ENCODE assay signal across 1 cellular context in genomic region chr7:4815609-4816418, GRCh38.
TF ChIP-seq lines count a peak whose summit lies in the region.

No MANE protein-coding gene starts in this region.

TF ChIP-seq in HepG2, 621 proteins besides CTCF, POLR2A, EP300 and RAD21:
- TF ChIP-seq, protein P1, sequence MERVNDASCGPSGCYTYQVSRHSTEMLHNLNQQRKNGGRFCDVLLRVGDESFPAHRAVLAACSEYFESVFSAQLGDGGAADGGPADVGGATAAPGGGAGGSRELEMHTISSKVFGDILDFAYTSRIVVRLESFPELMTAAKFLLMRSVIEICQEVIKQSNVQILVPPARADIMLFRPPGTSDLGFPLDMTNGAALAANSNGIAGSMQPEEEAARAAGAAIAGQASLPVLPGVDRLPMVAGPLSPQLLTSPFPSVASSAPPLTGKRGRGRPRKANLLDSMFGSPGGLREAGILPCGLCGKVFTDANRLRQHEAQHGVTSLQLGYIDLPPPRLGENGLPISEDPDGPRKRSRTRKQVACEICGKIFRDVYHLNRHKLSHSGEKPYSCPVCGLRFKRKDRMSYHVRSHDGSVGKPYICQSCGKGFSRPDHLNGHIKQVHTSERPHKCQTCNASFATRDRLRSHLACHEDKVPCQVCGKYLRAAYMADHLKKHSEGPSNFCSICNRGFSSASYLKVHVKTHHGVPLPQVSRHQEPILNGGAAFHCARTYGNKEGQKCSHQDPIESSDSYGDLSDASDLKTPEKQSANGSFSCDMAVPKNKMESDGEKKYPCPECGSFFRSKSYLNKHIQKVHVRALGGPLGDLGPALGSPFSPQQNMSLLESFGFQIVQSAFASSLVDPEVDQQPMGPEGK (CRISPR knock-in tag; IDR thresholded peaks at IDR 0.05): peak; percentile 74
- TF ChIP-seq ATF7-NPFF (CRISPR knock-in tag; IDR thresholded peaks at IDR 0.05; ENCODE audit: low read depth) (no peak), ZNF160 (CRISPR knock-in tag; IDR thresholded peaks at IDR 0.05) (no peak), HNF4A (CRISPR knock-in tag; IDR thresholded peaks at IDR 0.05) (peak; percentile 55), PITX1 (CRISPR knock-in tag; IDR thresholded peaks at IDR 0.05) (0 out of 2 replicates have a peak, but pooled peaks have one; percentile 29), ZNF687 (CRISPR knock-in tag; IDR thresholded peaks at IDR 0.05) (0 out of 2 replicates have a peak, but pooled peaks have one; percentile 20), THYN1 (CRISPR knock-in tag; IDR thresholded peaks at IDR 0.05; ENCODE audit: borderline replicate concordance, low read depth) (no peak), PHF20 (CRISPR knock-in tag; IDR thresholded peaks at IDR 0.05) (no peak), ZNF883 (CRISPR knock-in tag; IDR thresholded peaks at IDR 0.05; ENCODE audit: not compliant biosample characterization) (no peak)
- TF ChIP-seq, protein P2, sequence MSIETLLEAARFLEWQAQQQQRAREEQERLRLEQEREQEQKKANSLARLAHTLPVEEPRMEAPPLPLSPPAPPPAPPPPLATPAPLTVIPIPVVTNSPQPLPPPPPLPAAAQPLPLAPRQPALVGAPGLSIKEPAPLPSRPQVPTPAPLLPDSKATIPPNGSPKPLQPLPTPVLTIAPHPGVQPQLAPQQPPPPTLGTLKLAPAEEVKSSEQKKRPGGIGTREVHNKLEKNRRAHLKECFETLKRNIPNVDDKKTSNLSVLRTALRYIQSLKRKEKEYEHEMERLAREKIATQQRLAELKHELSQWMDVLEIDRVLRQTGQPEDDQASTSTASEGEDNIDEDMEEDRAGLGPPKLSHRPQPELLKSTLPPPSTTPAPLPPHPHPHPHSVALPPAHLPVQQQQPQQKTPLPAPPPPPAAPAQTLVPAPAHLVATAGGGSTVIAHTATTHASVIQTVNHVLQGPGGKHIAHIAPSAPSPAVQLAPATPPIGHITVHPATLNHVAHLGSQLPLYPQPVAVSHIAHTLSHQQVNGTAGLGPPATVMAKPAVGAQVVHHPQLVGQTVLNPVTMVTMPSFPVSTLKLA (IDR thresholded peaks at IDR 0.05): no peak
